In genomic region chr2:171966268-171966667, GRCh38 we compare ENCODE assay signal across 17 cellular contexts.
"Had no signal": no experiment of that assay in that cellular context is flagged by ENCODE, and none has a peak within 500 bp of the region (broad histone marks: within the 10 kb centered on the region; RNA-seq: fewer than 3 reads in every experiment).

No MANE protein-coding gene starts in this region.

- H3K27me3 Mint-ChIP-seq: activated CD4-positive, alpha-beta T cell treated with anti-CD3 and anti-CD28 coated beads, Interleukin-2, amount 10 ng/mL, durations not matched to agents 7 days and 5 days; activated naive CD8-positive, alpha-beta T cell treated with anti-CD3 and anti-CD28 coated beads for 36 hours; central memory CD8-positive, alpha-beta T cell; memory B cell; naive thymus-derived CD8-positive, alpha-beta T cell; stimulated activated memory B cell treated with anti-CD40 and anti-IgM and Interleukin-4, amounts not matched to agents 10 μg/mL and 1 μg/mL and 100 μg/mL, for 72 hours had no signal

- H3K4me3 ChIP-seq: body of pancreas, coronary artery, esophagus muscularis mucosa, mucosa of descending colon had no signal

- H3K27ac ChIP-seq: body of pancreas, coronary artery, esophagus muscularis mucosa had no signal

- H3K27me3 ChIP-seq: body of pancreas, esophagus muscularis mucosa had no signal

- H3K9me3 Mint-ChIP-seq: activated CD4-positive, alpha-beta T cell treated with anti-CD3 and anti-CD28 coated beads, Interleukin-2, amount 10 ng/mL, durations not matched to agents 7 days and 5 days; activated naive CD8-positive, alpha-beta T cell treated with anti-CD3 and anti-CD28 coated beads for 36 hours; activated T-helper 1 cell treated with anti-CD3 and anti-CD28 coated beads, Interleukin-12 subunit alpha, Interleukin-12 subunit beta, Interleukin-2, Interleukin-4 antibody, amounts not matched to agents 30 ng/mL and 10 ng/mL and 1 ng/mL, durations not matched to agents 14 hours and 24 hours and 36 hours; central memory CD8-positive, alpha-beta T cell; memory B cell; naive thymus-derived CD8-positive, alpha-beta T cell; stimulated activated memory B cell treated with anti-CD40 and anti-IgM and Interleukin-4, amounts not matched to agents 10 μg/mL and 1 μg/mL and 100 μg/mL, for 72 hours had no signal

- ATAC-seq: body of pancreas; left ventricle myocardium superior; mucosa of descending colon; stimulated activated memory B cell treated with anti-CD40 and anti-IgM and Interleukin-4, amounts not matched to agents 10 μg/mL and 1 μg/mL and 100 μg/mL, for 72 hours had no signal

- H3K4me3 Mint-ChIP-seq: activated CD4-positive, alpha-beta T cell treated with anti-CD3 and anti-CD28 coated beads, Interleukin-2, amount 10 ng/mL, durations not matched to agents 7 days and 5 days; activated naive CD8-positive, alpha-beta T cell treated with anti-CD3 and anti-CD28 coated beads for 36 hours; activated T-helper 1 cell treated with anti-CD3 and anti-CD28 coated beads, Interleukin-12 subunit alpha, Interleukin-12 subunit beta, Interleukin-2, Interleukin-4 antibody, amounts not matched to agents 30 ng/mL and 10 ng/mL and 1 ng/mL, durations not matched to agents 14 hours and 24 hours and 36 hours; central memory CD8-positive, alpha-beta T cell; memory B cell; naive thymus-derived CD8-positive, alpha-beta T cell; stimulated activated memory B cell treated with anti-CD40 and anti-IgM and Interleukin-4, amounts not matched to agents 10 μg/mL and 1 μg/mL and 100 μg/mL, for 72 hours had no signal

- DNase-seq: activated CD4-positive, alpha-beta T cell treated with anti-CD3 and anti-CD28 coated beads, Interleukin-2, amount 10 ng/mL, durations not matched to agents 7 days and 5 days; activated CD4-positive, CD25-positive, alpha-beta regulatory T cell; activated CD8-positive, alpha-beta memory T cell treated with anti-CD3 and anti-CD28 coated beads for 24 hours; activated naive CD8-positive, alpha-beta T cell treated with anti-CD3 and anti-CD28 coated beads for 36 hours; amygdala; body of pancreas; hippocampal formation; kidney glomerular epithelial cell; left ventricle myocardium superior; mucosa of descending colon had no signal

- H3K4me1 Mint-ChIP-seq: memory B cell; stimulated activated memory B cell treated with anti-CD40 and anti-IgM and Interleukin-4, amounts not matched to agents 10 μg/mL and 1 μg/mL and 100 μg/mL, for 72 hours had no signal

- H3K27ac Mint-ChIP-seq: activated CD4-positive, alpha-beta T cell treated with anti-CD3 and anti-CD28 coated beads, Interleukin-2, amount 10 ng/mL, durations not matched to agents 7 days and 5 days; activated naive CD8-positive, alpha-beta T cell treated with anti-CD3 and anti-CD28 coated beads for 36 hours; activated T-helper 1 cell treated with anti-CD3 and anti-CD28 coated beads, Interleukin-12 subunit alpha, Interleukin-12 subunit beta, Interleukin-2, Interleukin-4 antibody, amounts not matched to agents 30 ng/mL and 10 ng/mL and 1 ng/mL, durations not matched to agents 14 hours and 24 hours and 36 hours; memory B cell; naive thymus-derived CD8-positive, alpha-beta T cell; stimulated activated memory B cell treated with anti-CD40 and anti-IgM and Interleukin-4, amounts not matched to agents 10 μg/mL and 1 μg/mL and 100 μg/mL, for 72 hours had no signal

- H3K9me3 ChIP-seq: body of pancreas, esophagus muscularis mucosa, mucosa of descending colon had no signal
